In genomic region chr13:71869274-71869673, GRCh38 we compare ENCODE assay signal across 19 cellular contexts. TPM values are rescaled to one million over a fixed set of nuclear protein-coding genes. Genes with fewer than 3 reads are reported as not detected.
DNase-seq lines count a peak whose midpoint lies in the region; ATAC-seq and TF ChIP-seq lines count a peak whose summit lies in the region.
"Had no signal": no experiment of that assay in that cellular context is flagged by ENCODE, and none has a peak within 500 bp of the region (broad histone marks: within the 10 kb centered on the region; RNA-seq: fewer than 3 reads in every experiment).

No MANE protein-coding gene starts in this region.

- H3K4me1 Mint-ChIP-seq in brain: peaks cover 59% of the 10 kb centered on the region
- peaks cover 19% of the 10 kb centered on the region for H3K4me1 Mint-ChIP-seq in CD8-positive, alpha-beta T cell (ENCODE audit: low read depth)
- peaks cover 19% of the 10 kb centered on the region for H3K4me1 Mint-ChIP-seq in activated CD4-positive, alpha-beta T cell treated with anti-CD3 and anti-CD28 coated beads for 36 hours

- H3K9me3 ChIP-seq in CD8-positive, alpha-beta T cell (ENCODE audit: low read length): no peaks in the 10 kb centered on the region

- H3K79me2 ChIP-seq in mesendoderm (ENCODE audit: control insufficient read depth, insufficient read depth, low read length): no peaks in the 10 kb centered on the region

- no peaks in the 10 kb centered on the region for H3K36me3 ChIP-seq in mesendoderm (ENCODE audit: control insufficient read depth, insufficient read depth, low read length)
- no peaks in the 10 kb centered on the region for H3K36me3 ChIP-seq in CD8-positive, alpha-beta T cell (ENCODE audit: insufficient read depth, low read length)
- H3K36me3 ChIP-seq: BLaER1 had no signal

- peak overlapping the region; percentile 64 for H3K18ac ChIP-seq in mesendoderm (ENCODE audit: low read length)

- no peak overlapping the region for H2BK120ac ChIP-seq in mesendoderm (ENCODE audit: low read depth, low read length)

- CTCF ChIA-PET in CD8-positive, alpha-beta T cell (lab: Charles Lee): no interaction called here
- CTCF ChIA-PET in activated CD4-positive, alpha-beta T cell treated with anti-CD3 and anti-CD28 coated beads for 36 hours (lab: Charles Lee): interaction anchor here (0.6 kb wide), 1 partner anchor 614 kb away, joined by 3 read pairs; no protein-coding TSS in a partner anchor

- DNase-seq in NCI-H748 (lab: John Stamatoyannopoulos, UW; ENCODE audit: unreplicated experiment) (peak; percentile 31), NCI-H748 treated with DMSO at 0.1 percent for 48 hours (lab: John Stamatoyannopoulos, UW) (no peak), mesendoderm (no peak), MV-4-11 (lab: John Stamatoyannopoulos, UW) (no peak)
- DNase-seq in CD8-positive, alpha-beta T cell: no peak
- DNase-seq in activated CD4-positive, alpha-beta T cell treated with anti-CD3 and anti-CD28 coated beads for 36 hours: no peak
- DNase-seq: NCI-H146, NCI-H2107, NCI-H226, NCI-H524 treated with DMSO at 0.1 percent for 48 hours, OCI-M1, SHP77 treated with DMSO at 0.1 percent for 48 hours had no signal

- H3K9ac ChIP-seq in mesendoderm (ENCODE audit: low read length): no peak overlapping the region
- H3K9ac ChIP-seq: BLaER1 had no signal

- H3K79me1 ChIP-seq in mesendoderm (ENCODE audit: low read length): no peaks in the 10 kb centered on the region

- no peak overlapping the region for H4K5ac ChIP-seq in mesendoderm (ENCODE audit: low read length)

- no peaks in the 10 kb centered on the region for H3K36me3 Mint-ChIP-seq in brain
- H3K36me3 Mint-ChIP-seq in CD8-positive, alpha-beta T cell: no peaks in the 10 kb centered on the region
- H3K36me3 Mint-ChIP-seq in activated CD4-positive, alpha-beta T cell treated with anti-CD3 and anti-CD28 coated beads for 36 hours (ENCODE audit: low read depth): peaks cover 3% of the 10 kb centered on the region

- no peak overlapping the region for H3K4me3 ChIP-seq in mesendoderm (ENCODE audit: low read length)
- H3K4me3 ChIP-seq in CD8-positive, alpha-beta T cell (ENCODE audit: low read depth, low read length): no peak overlapping the region
- H3K4me3 ChIP-seq: BLaER1 had no signal

- H3K56ac ChIP-seq in mesendoderm (ENCODE audit: low read length): no peak overlapping the region

- H2AK5ac ChIP-seq in mesendoderm (ENCODE audit: low read length): no peak overlapping the region

- no peak overlapping the region for H3K4me2 ChIP-seq in mesendoderm (ENCODE audit: low read length)
- H3K4me2 ChIP-seq: BLaER1 had no signal

- H3K23ac ChIP-seq in mesendoderm (ENCODE audit: low read length): no peak overlapping the region

- TF ChIP-seq CTCF in brain (conservative IDR thresholded peaks at IDR 0.05): no peak
- no peak for TF ChIP-seq CTCF in CD8-positive, alpha-beta T cell (IDR thresholded peaks at IDR 0.05)

- H3K4me3 Mint-ChIP-seq in brain: peak overlapping the region; percentile 76 to 99 (median 93)
- H3K4me3 Mint-ChIP-seq in CD8-positive, alpha-beta T cell: no peak overlapping the region
- H3K4me3 Mint-ChIP-seq in activated CD4-positive, alpha-beta T cell treated with anti-CD3 and anti-CD28 coated beads for 36 hours: no peak overlapping the region

- no peak for ATAC-seq in CD8-positive, alpha-beta T cell
- ATAC-seq in HG03196 (IDR thresholded peaks at IDR 0.05; ENCODE audit: unreplicated experiment): no peak
- ATAC-seq in activated CD4-positive, alpha-beta T cell treated with anti-CD3 and anti-CD28 coated beads for 36 hours: no peak
- ATAC-seq: SK-N-SH treated with all-trans-retinoic acid at 6 μM for 48 hours had no signal

- peaks cover 38% of the 10 kb centered on the region for H3K27me3 Mint-ChIP-seq in brain
- peaks cover 32% of the 10 kb centered on the region for H3K27me3 Mint-ChIP-seq in CD8-positive, alpha-beta T cell (ENCODE audit: low read depth)
- peaks cover 39% of the 10 kb centered on the region for H3K27me3 Mint-ChIP-seq in activated CD4-positive, alpha-beta T cell treated with anti-CD3 and anti-CD28 coated beads for 36 hours

- H3K27me3 ChIP-seq in mesendoderm (ENCODE audit: insufficient read depth, low read length, poor library complexity): peaks cover 3% of the 10 kb centered on the region
- no peaks in the 10 kb centered on the region for H3K27me3 ChIP-seq in CD8-positive, alpha-beta T cell (ENCODE audit: insufficient read depth, low read length)

- POLR2A ChIA-PET in CD8-positive, alpha-beta T cell (lab: Charles Lee): no interaction called here
- POLR2A ChIA-PET in activated CD4-positive, alpha-beta T cell treated with anti-CD3 and anti-CD28 coated beads for 36 hours (lab: Charles Lee): no interaction called here

- no peak overlapping the region for H2BK15ac ChIP-seq in mesendoderm (replicated peaks; ENCODE audit: low read depth)

- H4K8ac ChIP-seq in mesendoderm (ENCODE audit: low read depth, low read length): no peak overlapping the region

- WGBS in mesendoderm (ENCODE audit: extremely low coverage, insufficient coverage, low lambda C conversion rate): no CpG with 5 or more reads among the region's 5 CpGs

- H2BK5ac ChIP-seq in mesendoderm (ENCODE audit: low read length): no peak overlapping the region

- no peaks in the 10 kb centered on the region for H3K4me1 ChIP-seq in mesendoderm (ENCODE audit: control insufficient read depth, low read depth, low read length)
- peaks cover 7% of the 10 kb centered on the region for H3K4me1 ChIP-seq in CD8-positive, alpha-beta T cell (ENCODE audit: insufficient read depth, low read length)

- intact Hi-C loops in CD8-positive, alpha-beta T cell (cut with DNase I, micrococcal nuclease): no loop called here
- intact Hi-C loops in activated CD4-positive, alpha-beta T cell treated with anti-CD3 and anti-CD28 coated beads for 36 hours (cut with DNase I, micrococcal nuclease): loop anchor here in 1 of 2 experiments (10.0 kb wide), 1 partner anchor 696 kb away; no protein-coding TSS in a partner anchor

- peaks cover 0 to 5% (median 0%) of the 10 kb centered on the region in 5 experiments for H3K9me3 Mint-ChIP-seq in brain
- no peaks in the 10 kb centered on the region for H3K9me3 Mint-ChIP-seq in CD8-positive, alpha-beta T cell
- no peaks in the 10 kb centered on the region for H3K9me3 Mint-ChIP-seq in activated CD4-positive, alpha-beta T cell treated with anti-CD3 and anti-CD28 coated beads for 36 hours (ENCODE audit: low read depth)

- H3K4ac ChIP-seq in mesendoderm (ENCODE audit: low read depth, low read length): no peak overlapping the region

- H3K27ac Mint-ChIP-seq in brain: peak overlapping the region in 3 of 5 experiments; percentile 52 to 80 (median 56)
- H3K27ac Mint-ChIP-seq in CD8-positive, alpha-beta T cell: no peak overlapping the region
- H3K27ac Mint-ChIP-seq in activated CD4-positive, alpha-beta T cell treated with anti-CD3 and anti-CD28 coated beads for 36 hours: no peak overlapping the region

- H3K27ac ChIP-seq in mesendoderm (ENCODE audit: low read depth, low read length): no peak overlapping the region
- no peak overlapping the region for H3K27ac ChIP-seq in CD8-positive, alpha-beta T cell (ENCODE audit: low read depth, low read length)
- H3K27ac ChIP-seq: BLaER1, HL-60 had no signal

RNA-seq across cellular contexts. Expression of gene DACH1, which starts 2.3 kb away (rescaled TPM):
- polyA plus RNA-seq in brain (ENCODE audit: insufficient read depth, low read depth, low replicate concordance): 7.6 TPM
- polyA plus RNA-seq in mesendoderm (2013, experiment 1 of 2): 0.27 TPM
- 0.31 TPM for polyA plus RNA-seq in mesendoderm (2013, experiment 2 of 2)
- total RNA-seq in CD8-positive, alpha-beta T cell: not detected
- under 1 TPM; 0.09 to 0.21 TPM for total RNA-seq in activated CD4-positive, alpha-beta T cell treated with anti-CD3 and anti-CD28 coated beads for 36 hours
- total RNA-seq: LHCN-M2, RPMI7951 had no signal

Comparison
In these comparisons a context has a peak if more than half of its experiments do, and no peak if none do; other contexts are left out.
1. H3K27ac Mint-ChIP-seq: peak in brain (3 of 5); none in CD8-positive, alpha-beta T cell (single experiment) and activated CD4-positive, alpha-beta T cell treated with anti-CD3 and anti-CD28 coated beads for 36 hours (single experiment).
2. H3K4me3 Mint-ChIP-seq: peak in brain (5 of 5); none in CD8-positive, alpha-beta T cell (single experiment) and activated CD4-positive, alpha-beta T cell treated with anti-CD3 and anti-CD28 coated beads for 36 hours (single experiment).